Comparison of ENCODE assay signal across 8 cellular contexts in genomic region chr7:100482728-100483100, GRCh38. TPM values are rescaled to one million over a fixed set of nuclear protein-coding genes. Genes with fewer than 3 reads are reported as not detected.
DNase-seq lines count a peak whose midpoint lies in the region; ATAC-seq and TF ChIP-seq lines count a peak whose summit lies in the region.

No MANE protein-coding gene starts in this region.

- 0 out of 2 replicates have a peak overlapping the region, but pooled peaks have one; percentile 40 for H3K4ac ChIP-seq in IMR-90 (ENCODE audit: low read depth, low read length)

- 0 out of 4 replicates have a peak, but pooled peaks cover 0 to 9% of the 10 kb centered on the region in 2 experiments for H3K79me1 ChIP-seq in IMR-90 (ENCODE audit: low read depth in 1 of 2, low read length in 2 of 2)

- 0 out of 2 replicates have a peak overlapping the region, but pooled peaks have one; percentile 67 for H2AK5ac ChIP-seq in IMR-90 (ENCODE audit: low read depth, low read length)

- ATAC-seq in IMR-90 (ENCODE audit: low read depth) (no peak), aorta (ENCODE audit: low FRiP score) (no peak), sciatic nerve (no peak)

- H3K14ac ChIP-seq in IMR-90 (replicated peaks; ENCODE audit: low read depth, low read length) = no peak overlapping the region

- dilution Hi-C loops in IMR-90 (cut with HindIII; ENCODE audit: low sequenced_read_pairs, unreplicated experiment) = no loop called here

- H3K9ac ChIP-seq in IMR-90 (ENCODE audit: low read depth, low read length) = peak overlapping the region; percentile 43

- no peak overlapping the region for H3K56ac ChIP-seq in IMR-90 (ENCODE audit: extremely low read depth, insufficient read depth, low read length)

- TF ChIP-seq POLR2A in IMR-90 (IDR thresholded peaks at IDR 0.05; ENCODE audit: low read depth, low read length) = no peak

- H3K23ac ChIP-seq in IMR-90 (ENCODE audit: low read depth, low read length) = no peak overlapping the region

- peak overlapping the region; percentile 96 for H2AFZ ChIP-seq in IMR-90 (replicated peaks; ENCODE audit: low read length, poor library complexity)

- intact Hi-C loops in A673 (cut with micrococcal nuclease; ENCODE audit: unreplicated experiment) (no loop called here), IMR-90 (cut with micrococcal nuclease) (no loop called here), aorta (cut with DNase I) (loop anchor here in 1 of 2 donors (1.0 kb wide), 1 partner anchor 13 kb away; no protein-coding TSS in a partner anchor), sciatic nerve (cut with DNase I) (no loop called here)

- no peak for TF ChIP-seq CTCF in A673 (conservative IDR thresholded peaks at IDR 0.05; ENCODE audit: low read depth, low read length)
- TF ChIP-seq CTCF in IMR-90 (conservative IDR thresholded peaks at IDR 0.05; ENCODE audit: low read depth, low read length) = no peak

- no peak overlapping the region for H3K18ac ChIP-seq in IMR-90 (ENCODE audit: low read depth, low read length)

- no peak overlapping the region for H3K27ac ChIP-seq in A673 (ENCODE audit: low read depth, low read length, poor library complexity, severe bottlenecking)
- H3K27ac ChIP-seq in IMR-90 (ENCODE audit: insufficient read depth, low read length) = no peak overlapping the region
- H3K27ac ChIP-seq in caudate nucleus (ENCODE audit: low read depth, low read length) = peak overlapping the region; percentile 58
- H3K27ac ChIP-seq in muscle layer of duodenum (ENCODE audit: low read length) = no peak overlapping the region
- H3K27ac ChIP-seq in aorta (ENCODE audit: low read depth in 1 of 2, low read length in 2 of 2) = no peak overlapping the region

- BruUV-seq in A673 (replicated peaks; lab: Mats Ljungman, UMichigan) = no TSS peak
- BruUV-seq in IMR-90 (replicated peaks; lab: Mats Ljungman, UMichigan) = no TSS peak

- H2BK5ac ChIP-seq in IMR-90 (ENCODE audit: low read depth, low read length, poor library complexity, severe bottlenecking) = no peak overlapping the region

- H3K36me3 ChIP-seq in A673 (ENCODE audit: insufficient read depth, low read length, poor library complexity, severe bottlenecking) = no peaks in the 10 kb centered on the region
- no peaks in the 10 kb centered on the region for H3K36me3 ChIP-seq in IMR-90 (ENCODE audit: control insufficient read depth, insufficient read depth, low read length)
- no peaks in the 10 kb centered on the region for H3K36me3 ChIP-seq in muscle layer of duodenum (ENCODE audit: control insufficient read depth in 1 of 2, insufficient read depth in 2 of 2, low read length in 2 of 2)
- H3K36me3 ChIP-seq in aorta (ENCODE audit: control insufficient read depth in 1 of 2, insufficient read depth in 2 of 2, low read length in 1 of 2) = no peaks in the 10 kb centered on the region

- H3K9me3 ChIP-seq in A673 (ENCODE audit: low read depth, low read length, poor library complexity, severe bottlenecking) = no peaks in the 10 kb centered on the region
- no peaks in the 10 kb centered on the region for H3K9me3 ChIP-seq in IMR-90 (ENCODE audit: control insufficient read depth, insufficient read depth, low read length)
- H3K9me3 ChIP-seq in muscle layer of duodenum (ENCODE audit: control insufficient read depth in 1 of 2, low read length in 2 of 2) = no peaks in the 10 kb centered on the region
- no peaks in the 10 kb centered on the region for H3K9me3 ChIP-seq in aorta (ENCODE audit: control insufficient read depth, low read length)

- H2AK9ac ChIP-seq in IMR-90 (replicated peaks; ENCODE audit: low read depth, low read length, poor library complexity) = peak overlapping the region; percentile 90

- peak overlapping the region; percentile 90 for H3K4me2 ChIP-seq in IMR-90 (ENCODE audit: low read depth, low read length)

- H3K4me3 ChIP-seq in A673 (ENCODE audit: low read depth, low read length, poor library complexity, severe bottlenecking) (peak overlapping the region; percentile 57), IMR-90 (ENCODE audit: insufficient read depth, low read depth, low read length) (peak overlapping the region; percentile 73), muscle layer of duodenum (ENCODE audit: low read depth in 1 of 2, low read length in 2 of 2) (peak overlapping the region; percentile 5 to 68), aorta (ENCODE audit: low read length in 2 of 2) (no peak overlapping the region)

- H4K91ac ChIP-seq in IMR-90 (ENCODE audit: insufficient read depth, low read depth, low read length) = no peak overlapping the region

- POLR2A ChIA-PET in A673 (lab: Charles Lee; ENCODE audit: low non-redundant PET) = no interaction called here
- POLR2A ChIA-PET in IMR-90 (lab: Charles Lee; ENCODE audit: unreplicated experiment) = interaction anchor here (0.6 kb wide), 1 partner anchor 106 kb away, joined by 5 read pairs; no protein-coding TSS in a partner anchor

- WGBS in IMR-90 (ENCODE audit: extremely low coverage in 2 of 2, insufficient read length in 1 of 2), 2 experiments = 46% methylated on average over 13 of the region's 16 CpGs; no CpG with 5 or more reads in 1 of the 2 experiments
- WGBS in aorta, 2 donors = 35 to 40% methylated on average over 16 of the region's 16 CpGs

- DNase-seq in A673 (ENCODE audit: low spot score) = no peak
- DNase-seq in IMR-90 = no peak
- DNase-seq in caudate nucleus (lab: John Stamatoyannopoulos, UW) = no peak
- DNase-seq in NCI-H524 treated with DMSO at 0.1 percent for 48 hours (lab: John Stamatoyannopoulos, UW) = no peak
- no peak for DNase-seq in aorta
- DNase-seq in sciatic nerve (ENCODE audit: low spot score) = no peak
- no peak for DNase-seq in HuH-7.5 (ENCODE audit: low spot score)

- no peak for TF ChIP-seq RAD21 in IMR-90 (IDR thresholded peaks at IDR 0.05; ENCODE audit: low read length)

- H2BK15ac ChIP-seq in IMR-90 (ENCODE audit: low read depth, low read length) = no peak overlapping the region

- peaks cover 14% of the 10 kb centered on the region for H3K4me1 ChIP-seq in A673 (ENCODE audit: insufficient read depth, low read length, poor library complexity, severe bottlenecking)
- peaks cover 5% of the 10 kb centered on the region for H3K4me1 ChIP-seq in IMR-90 (ENCODE audit: control insufficient read depth, insufficient read depth, low read length)
- peaks cover 3 to 27% of the 10 kb centered on the region in 2 donors for H3K4me1 ChIP-seq in muscle layer of duodenum (ENCODE audit: control insufficient read depth in 1 of 2, insufficient read depth in 2 of 2, low read length in 2 of 2)
- no peaks in the 10 kb centered on the region for H3K4me1 ChIP-seq in aorta (ENCODE audit: control insufficient read depth in 1 of 2, insufficient read depth in 2 of 2, low read length in 2 of 2)

- in situ Hi-C loops in IMR-90 (cut with MboI; ENCODE audit: low sequenced_read_pairs) = loop anchor here (5.0 kb wide), 1 partner anchor 60 kb away; no protein-coding TSS in a partner anchor

- peak overlapping the region in 1 of 2 experiments; percentile 57; a peak in 1 of 4 replicates for H4K8ac ChIP-seq in IMR-90 (ENCODE audit: low read depth in 2 of 2, low read length in 2 of 2)

- no peak overlapping the region for H2BK20ac ChIP-seq in IMR-90 (ENCODE audit: low read depth, low read length)

- H2BK120ac ChIP-seq in IMR-90 (ENCODE audit: low read depth, low read length) = no peak overlapping the region

- H3K9me1 ChIP-seq in IMR-90 (ENCODE audit: insufficient read depth, low read length) = no peaks in the 10 kb centered on the region

- H3K27me3 ChIP-seq in A673 (replicated peaks; ENCODE audit: insufficient read depth, low read depth, low read length, poor library complexity) (no peaks in the 10 kb centered on the region), IMR-90 (ENCODE audit: control insufficient read depth, insufficient read depth, low read length) (no peaks in the 10 kb centered on the region), muscle layer of duodenum (ENCODE audit: low read depth, low read length) (no peaks in the 10 kb centered on the region), aorta (ENCODE audit: control insufficient read depth in 1 of 2, insufficient read depth in 2 of 2, low read length in 1 of 2) (no peaks in the 10 kb centered on the region)

- CTCF ChIA-PET in A673 (lab: Charles Lee) (interaction anchor here (0.5 kb wide), 1 partner anchor 366 kb away, joined by 4 read pairs; no protein-coding TSS in a partner anchor), IMR-90 (lab: Yijun Ruan, JAX) (interaction anchor here (0.6 to 1.3 kb wide), 6 partner anchors 14 to 77 kb away, joined by 3 to 5 read pairs (median 4); partner anchors contain the start of gene AGFG2)

- peaks cover 3% of the 10 kb centered on the region; the same call in 1 of the 2 replicates for H4K20me1 ChIP-seq in IMR-90 (ENCODE audit: insufficient read depth, low read length)

- H4K5ac ChIP-seq in IMR-90 (ENCODE audit: low read depth, low read length) = no peak overlapping the region

RNA-seq across cellular contexts. Expression of gene NYAP1, which starts 1.0 kb away (rescaled TPM):
- 1.3 and 3.2 TPM in 2 replicates for total RNA-seq in A673 (2021)
- total RNA-seq in IMR-90 (2012; rRNA removed) = 0.18 and 0.28 TPM in 2 replicates
- polyA plus RNA-seq in IMR-90 (2012; rRNA removed) = 1.3 and 1.5 TPM in 2 replicates
- 0.94 and 1.1 TPM in 2 replicates for polyA plus RNA-seq in IMR-90 (2012; cell fraction: cytosol; rRNA removed)
- polyA plus RNA-seq in IMR-90 (2012; cell fraction: nucleus; rRNA removed; ENCODE audit: low replicate concordance) = 1.8 and 2.7 TPM in 2 replicates
- total RNA-seq in aorta = 1 to 10 TPM in 1 of 2 donors, under 1 TPM in 1; 0.75 to 1.3 TPM
- under 1 TPM; 0.18 to 0.25 TPM for polyA plus RNA-seq in aorta
- 9.1 TPM for total RNA-seq in sciatic nerve

RNA-seq across cellular contexts. Expression of gene TSC22D4, which starts 3.7 kb away (rescaled TPM):
- total RNA-seq in A673 (2021) = 69.0 and 71.0 TPM in 2 replicates
- 9.3 and 10.0 TPM in 2 replicates for total RNA-seq in IMR-90 (2012; rRNA removed)
- polyA plus RNA-seq in IMR-90 (2012; rRNA removed) = 29.9 and 32.4 TPM in 2 replicates
- 30.1 and 48.3 TPM in 2 replicates for polyA plus RNA-seq in IMR-90 (2012; cell fraction: cytosol; rRNA removed)
- 39.6 and 90.8 TPM in 2 replicates for polyA plus RNA-seq in IMR-90 (2012; cell fraction: nucleus; rRNA removed; ENCODE audit: low replicate concordance)
- 10 to 100 TPM; 31.2 to 46.5 TPM for total RNA-seq in aorta
- 10 to 100 TPM; 18.8 to 35.5 TPM for polyA plus RNA-seq in aorta
- total RNA-seq in sciatic nerve = 148 TPM

RNA-seq across cellular contexts. Expression of gene SPACDR, which starts 18.7 kb away (rescaled TPM):
- 2.9 and 3.9 TPM in 2 replicates for total RNA-seq in A673 (2021)
- total RNA-seq in IMR-90 (2012; rRNA removed) = 0.54 and 1.1 TPM in 2 replicates
- 1.3 and 2.1 TPM in 2 replicates for polyA plus RNA-seq in IMR-90 (2012; rRNA removed)
- 2.3 and 3.1 TPM in 2 replicates for polyA plus RNA-seq in IMR-90 (2012; cell fraction: cytosol; rRNA removed)
- 8.7 and 10.3 TPM in 2 replicates for polyA plus RNA-seq in IMR-90 (2012; cell fraction: nucleus; rRNA removed; ENCODE audit: low replicate concordance)
- total RNA-seq in aorta = 1 to 10 TPM; 1.0 to 2.0 TPM
- polyA plus RNA-seq in aorta = under 1 TPM in 1 of 2 donors, not detected in 1; 0.31 TPM
- total RNA-seq in sciatic nerve = 3.6 TPM

RNA-seq across cellular contexts. Expression of gene PPP1R35, which starts 46.4 kb away (rescaled TPM):
- total RNA-seq in A673 (2021) (27.3 and 37.3 TPM in 2 replicates), IMR-90 (2012; rRNA removed) (5.6 and 7.8 TPM in 2 replicates), aorta (10 to 100 TPM; 24.7 to 29.7 TPM), sciatic nerve (25.3 TPM)
- polyA plus RNA-seq in IMR-90 (2012; rRNA removed) (25.5 and 36.7 TPM in 2 replicates), aorta (10 to 100 TPM; 16.0 to 69.5 TPM)
- 19.4 and 32.1 TPM in 2 replicates for polyA plus RNA-seq in IMR-90 (2012; cell fraction: cytosol; rRNA removed)
- 103 and 138 TPM in 2 replicates for polyA plus RNA-seq in IMR-90 (2012; cell fraction: nucleus; rRNA removed; ENCODE audit: low replicate concordance)

RNA-seq across cellular contexts. Expression of gene MEPCE, which starts 53.1 kb away (rescaled TPM):
- total RNA-seq in A673 (2021) = 65.3 and 85.9 TPM in 2 replicates
- total RNA-seq in IMR-90 (2012; rRNA removed) = 20.3 and 22.9 TPM in 2 replicates
- polyA plus RNA-seq in IMR-90 (2012; rRNA removed) = 17.6 and 18.2 TPM in 2 replicates
- 13.7 and 14.6 TPM in 2 replicates for polyA plus RNA-seq in IMR-90 (2012; cell fraction: cytosol; rRNA removed)
- polyA plus RNA-seq in IMR-90 (2012; cell fraction: nucleus; rRNA removed; ENCODE audit: low replicate concordance) = 23.5 and 26.5 TPM in 2 replicates
- 10 to 100 TPM; 26.3 to 31.8 TPM for total RNA-seq in aorta
- 10 to 100 TPM; 13.0 to 27.2 TPM for polyA plus RNA-seq in aorta
- total RNA-seq in sciatic nerve = 37.0 TPM

Comparison
In these comparisons a context has a peak if more than half of its experiments do, and no peak if none do; other contexts are left out.
1. H3K4me3 ChIP-seq: peak in A673 (single experiment), IMR-90 (single experiment) and muscle layer of duodenum (2 of 2); none in aorta (0 of 2).